8 cellular contexts compared by ENCODE assay signal in genomic region chr2:197453914-197454398, GRCh38. TPM values are rescaled to one million over a fixed set of nuclear protein-coding genes. Genes with fewer than 3 reads are reported as not detected.
DNase-seq lines count a peak whose midpoint lies in the region; ATAC-seq and TF ChIP-seq lines count a peak whose summit lies in the region.

No MANE protein-coding gene starts in this region.

- H3K4me3 ChIP-seq in DND-41 (ENCODE audit: low read depth in 1 of 2, low read length in 2 of 2) = peak overlapping the region; percentile 76 to 82
- peak overlapping the region; percentile 66 for H3K4me3 ChIP-seq in WERI-Rb-1 (ENCODE audit: low read depth, low read length)
- H3K4me3 ChIP-seq in fibroblast of villous mesenchyme (ENCODE audit: low read depth, low read length) = peak overlapping the region; percentile 100
- peak overlapping the region; percentile 91 for H3K4me3 ChIP-seq in ovary

- H4K20me1 ChIP-seq in DND-41 (ENCODE audit: insufficient read depth, low read length) = peaks cover 20% of the 10 kb centered on the region

- peak overlapping the region; percentile 91 for H3K27ac ChIP-seq in DND-41 (ENCODE audit: low read length)
- H3K27ac ChIP-seq in WERI-Rb-1 = peak overlapping the region; percentile 81
- H3K27ac ChIP-seq in ovary = peak overlapping the region; percentile 96 to 99

- TF ChIP-seq CTCF in DND-41 (IDR thresholded peaks at IDR 0.05; ENCODE audit: borderline replicate concordance, extremely low read depth, low read length, poor library complexity, severe bottlenecking) = no peak
- TF ChIP-seq CTCF in WERI-Rb-1 (IDR thresholded peaks at IDR 0.05; ENCODE audit: low read depth, low read length) = no peak
- no peak for TF ChIP-seq CTCF in fibroblast of villous mesenchyme (IDR thresholded peaks at IDR 0.05; ENCODE audit: insufficient read depth, low read depth, low read length)
- TF ChIP-seq CTCF in ovary (IDR thresholded peaks at IDR 0.05) = no peak

- H3K36me3 ChIP-seq in DND-41 (ENCODE audit: insufficient read depth, low read length) (0 out of 2 replicates have a peak, but pooled peaks cover 1% of the 10 kb centered on the region), WERI-Rb-1 (no peaks in the 10 kb centered on the region; the same call in 1 of the 2 replicates), ovary (no peaks in the 10 kb centered on the region)

- H3K4me1 ChIP-seq in DND-41 (ENCODE audit: insufficient read depth, low read length) = peaks cover 37% of the 10 kb centered on the region
- H3K4me1 ChIP-seq in ovary (ENCODE audit: insufficient read depth) = peaks cover 3% of the 10 kb centered on the region

- ATAC-seq in DND-41 (ENCODE audit: insufficient read depth, low read depth) = peak; percentile 53
- peak; percentile 17 for ATAC-seq in GM19463 (IDR thresholded peaks at IDR 0.05; ENCODE audit: unreplicated experiment)
- peak; percentile 18 for ATAC-seq in HG03520 (IDR thresholded peaks at IDR 0.05; ENCODE audit: unreplicated experiment)

- no peaks in the 10 kb centered on the region for H3K27me3 ChIP-seq in DND-41 (ENCODE audit: insufficient read depth, low read length, poor library complexity)
- H3K27me3 ChIP-seq in WERI-Rb-1 (ENCODE audit: insufficient read depth, low read depth, severe bottlenecking) = no peaks in the 10 kb centered on the region
- H3K27me3 ChIP-seq in ovary = no peaks in the 10 kb centered on the region

- H3K9me3 ChIP-seq in DND-41 (ENCODE audit: insufficient read depth, low read length, severe bottlenecking) (no peaks in the 10 kb centered on the region), WERI-Rb-1 (ENCODE audit: severe bottlenecking) (no peaks in the 10 kb centered on the region), ovary (no peaks in the 10 kb centered on the region)

- TF ChIP-seq POLR2A in ovary (IDR thresholded peaks at IDR 0.05) = no peak

- H3K9ac ChIP-seq in DND-41 (ENCODE audit: low read depth, low read length) = peak overlapping the region; percentile 78

- WGBS in ovary, 3 donors = 0 to 1% (median 0%) methylated on average over 11 of the region's 11 CpGs

- intact Hi-C loops in ovary (cut with DNase I) = loop anchor here in 3 of 4 donors (2.0 to 5.0 kb wide), 2 partner anchors 19 to 43 kb away; partner anchors contain the start of genes HSPD1 (in 2 of the 3) and SF3B1 (in 1 of the 3)

- peaks cover 62% of the 10 kb centered on the region for H3K79me2 ChIP-seq in DND-41 (ENCODE audit: insufficient read depth, low read length)

- no peak for TF ChIP-seq EP300 in ovary (IDR thresholded peaks at IDR 0.05)

- DNase-seq in DND-41 (no peak), WERI-Rb-1 (no peak), fibroblast of villous mesenchyme (ENCODE audit: low read depth) (peak; percentile 96), ovary (peak in 1 of 5 donors; percentile 82), NCI-H128 (lab: John Stamatoyannopoulos, UW; ENCODE audit: unreplicated experiment) (no peak), SHP77 (lab: John Stamatoyannopoulos, UW) (no peak)

- H2AFZ ChIP-seq in DND-41 (ENCODE audit: low read depth, low read length) = peak overlapping the region; percentile 89

- H3K4me2 ChIP-seq in DND-41 (ENCODE audit: insufficient read depth, low read length) = peak overlapping the region; percentile 87

RNA-seq across cellular contexts. Expression of gene COQ10B, which starts 0.6 kb away (rescaled TPM):
- total RNA-seq in fibroblast of villous mesenchyme (49.0 and 69.5 TPM in 2 replicates), ovary (10 to 100 TPM; 16.4 to 23.1 (median 18.4) TPM)
- 10 to 100 TPM; 12.8 to 16.0 TPM for polyA plus RNA-seq in ovary

RNA-seq across cellular contexts. Expression of gene SF3B1, which starts 19.1 kb away (rescaled TPM):
- total RNA-seq in fibroblast of villous mesenchyme (185 and 247 TPM in 2 replicates), ovary (100 to 1,000 TPM; 190 to 336 (median 245) TPM)
- polyA plus RNA-seq in ovary = 100 to 1,000 TPM; 189 to 245 TPM

RNA-seq across cellular contexts. Expression of gene HSPD1, which starts 45.7 kb away (rescaled TPM):
- total RNA-seq in fibroblast of villous mesenchyme (118 and 185 TPM in 2 replicates), ovary (100 to 1,000 TPM; 146 to 289 (median 192) TPM)
- 100 to 1,000 TPM; 153 to 343 TPM for polyA plus RNA-seq in ovary

RNA-seq across cellular contexts. Expression of gene HSPE1, which starts 46.2 kb away (rescaled TPM):
- total RNA-seq in fibroblast of villous mesenchyme (34.1 and 58.3 TPM in 2 replicates), ovary (100 to 1,000 TPM in 1 of 7 donors, 10 to 100 TPM in 6; 57.8 to 110 (median 69.5) TPM)
- polyA plus RNA-seq in ovary = 100 to 1,000 TPM in 1 of 2 donors, 10 to 100 TPM in 1; 67.2 to 128 TPM
